ENCODE assay signal across 24 cellular contexts in genomic region chr12:9034095-9034494, GRCh38.
"Had no signal": no experiment of that assay in that cellular context is flagged by ENCODE, and none has a peak within 500 bp of the region (broad histone marks: within the 10 kb centered on the region; RNA-seq: fewer than 3 reads in every experiment).

No MANE protein-coding gene starts in this region.

- ATAC-seq: body of pancreas, K562, Panc1, SK-N-SH treated with all-trans-retinoic acid at 6 μM for 48 hours, WTC11 had no signal

- DNase-seq: activated CD4-positive, alpha-beta T cell treated with anti-CD3 and anti-CD28 coated beads, Interleukin-2, amount 50 U/mL, for 1 hour; activated gamma-delta T cell; activated naive CD4-positive, alpha-beta T cell treated with anti-CD3 and anti-CD28 coated beads, Interleukin-2, amount 10 ng/mL, durations not matched to agents 7 days and 5 days; amniotic stem cell; body of pancreas; central memory CD4-positive, alpha-beta T cell; Karpas-422; MM.1S; NCI-H1105 treated with DMSO at 0.1 percent for 48 hours; NCI-H1436 treated with DMSO at 0.1 percent for 48 hours; NCI-H187; NCI-H2081; NCI-H510A treated with DMSO at 0.1 percent for 48 hours; NCI-H69; NK-92 treated with Interleukin-12 subunit alpha and Interleukin-12 subunit beta, amount 100 ng/mL, for 24 hours; OCI-M1; SHP77; SW 1271; T-helper 9 cell had no signal

- H3K27me3 Mint-ChIP-seq: activated naive CD4-positive, alpha-beta T cell treated with anti-CD3 and anti-CD28 coated beads, Interleukin-2, amount 10 ng/mL, durations not matched to agents 7 days and 5 days had no signal

- H3K9me3 Mint-ChIP-seq: T-helper 1 cell treated with Interleukin-12 subunit alpha and Interleukin-12 subunit beta and Interleukin-4 antibody, amounts not matched to agents 30 μg/mL and 1 μg/mL, for 36 hours had no signal

- H3K27ac Mint-ChIP-seq: activated naive CD4-positive, alpha-beta T cell treated with anti-CD3 and anti-CD28 coated beads, Interleukin-2, amount 10 ng/mL, durations not matched to agents 7 days and 5 days; T-helper 1 cell treated with Interleukin-12 subunit alpha and Interleukin-12 subunit beta and Interleukin-4 antibody, amounts not matched to agents 30 μg/mL and 1 μg/mL, for 36 hours; WTC11 had no signal

- H3K4me3 Mint-ChIP-seq: activated naive CD4-positive, alpha-beta T cell treated with anti-CD3 and anti-CD28 coated beads, Interleukin-2, amount 10 ng/mL, durations not matched to agents 7 days and 5 days; T-helper 1 cell treated with Interleukin-12 subunit alpha and Interleukin-12 subunit beta and Interleukin-4 antibody, amounts not matched to agents 30 μg/mL and 1 μg/mL, for 36 hours; WTC11 had no signal
